Comparison of ENCODE assay signal across 1 cellular context in genomic region chr6:18138906-18139305, GRCh38.
TF ChIP-seq lines count a peak whose summit lies in the region.

No MANE protein-coding gene starts in this region.

TF ChIP-seq in K562, 482 proteins besides CTCF, POLR2A, EP300 and RAD21:
- TF ChIP-seq SAFB (IDR thresholded peaks at IDR 0.05; ENCODE audit: borderline replicate concordance, low read depth, low read length) (no peak), NCOA2 (IDR thresholded peaks at IDR 0.05; ENCODE audit: partially characterized antibody in 2 of 2) (no peak), BRCA1 (IDR thresholded peaks at IDR 0.05) (no peak), BRCA1 (CRISPR knock-in tag; IDR thresholded peaks at IDR 0.05) (no peak), BRD9 (IDR thresholded peaks at IDR 0.05; ENCODE audit: low read depth, partially characterized antibody) (no peak)
